In genomic region chr21:37449302-37449937, GRCh38 we compare ENCODE assay signal across 21 cellular contexts.
DNase-seq lines count a peak whose midpoint lies in the region; ATAC-seq and TF ChIP-seq lines count a peak whose summit lies in the region.
"Had no signal": no experiment of that assay in that cellular context is flagged by ENCODE, and none has a peak within 500 bp of the region (broad histone marks: within the 10 kb centered on the region; RNA-seq: fewer than 3 reads in every experiment).

No MANE protein-coding gene starts in this region.

- H3K27me3 Mint-ChIP-seq in activated naive CD4-positive, alpha-beta T cell treated with anti-CD3 and anti-CD28 coated beads, Interleukin-2, amount 50 U/mL, for 24 hours, result no peaks in the 10 kb centered on the region
- H3K27me3 Mint-ChIP-seq in IgD-negative memory B cell (no peaks in the 10 kb centered on the region), chondrocyte (ENCODE audit: low read depth) (no peaks in the 10 kb centered on the region)

- DNase-seq in activated naive CD4-positive, alpha-beta T cell treated with Interleukin-2 at 50 U/mL for 16 hours, result no peak
- no peak for DNase-seq in chondrocyte (ENCODE audit: low spot score)
- DNase-seq in psoas muscle, result no peak
- no peak for DNase-seq in stomach
- DNase-seq: brain microvascular endothelial cell, glutamatergic neuron, mesendoderm, NCI-H187, NCI-H748 treated with DMSO at 0.1 percent for 48 hours, sigmoid colon, T1000, uterus had no signal

- H3K27ac Mint-ChIP-seq in activated naive CD4-positive, alpha-beta T cell treated with anti-CD3 and anti-CD28 coated beads, Interleukin-2, amount 50 U/mL, for 24 hours, result peak overlapping the region; percentile 89
- peak overlapping the region in 2 of 3 donors; percentile 11 to 46 for H3K27ac Mint-ChIP-seq in IgD-negative memory B cell
- H3K27ac Mint-ChIP-seq in chondrocyte (ENCODE audit: unreplicated experiment), result peak overlapping the region; percentile 32

- no peaks in the 10 kb centered on the region for H3K9me3 ChIP-seq in psoas muscle
- no peaks in the 10 kb centered on the region for H3K9me3 ChIP-seq in stomach
- H3K9me3 ChIP-seq: sigmoid colon, suprapubic skin, uterus had no signal

- H3K36me3 ChIP-seq in psoas muscle (ENCODE audit: insufficient read depth in 1 of 2, low read depth in 1 of 2) (no peaks in the 10 kb centered on the region), stomach (no peaks in the 10 kb centered on the region)
- H3K36me3 ChIP-seq: brain microvascular endothelial cell, sigmoid colon, suprapubic skin, uterus had no signal

- H3K9me3 Mint-ChIP-seq in activated naive CD4-positive, alpha-beta T cell treated with anti-CD3 and anti-CD28 coated beads, Interleukin-2, amount 50 U/mL, for 24 hours, result no peaks in the 10 kb centered on the region
- H3K9me3 Mint-ChIP-seq in IgD-negative memory B cell, result no peaks in the 10 kb centered on the region
- no peaks in the 10 kb centered on the region for H3K9me3 Mint-ChIP-seq in chondrocyte (ENCODE audit: low read depth)
- H3K9me3 Mint-ChIP-seq: nephron had no signal

- 56 to 65% (median 59%) methylated on average over 6 of the region's 6 CpGs for WGBS in psoas muscle, 3 donors
- 57 to 68% (median 65%) methylated on average over 6 of the region's 6 CpGs for WGBS in stomach, 5 donors

- no peak for ATAC-seq in psoas muscle
- ATAC-seq in HG03378 (IDR thresholded peaks at IDR 0.05; ENCODE audit: unreplicated experiment), result no peak
- ATAC-seq in HG02642 (IDR thresholded peaks at IDR 0.05; ENCODE audit: poor library complexity, unreplicated experiment), result no peak

- peaks cover 87% of the 10 kb centered on the region for H3K4me1 ChIP-seq in psoas muscle
- H3K4me1 ChIP-seq in stomach, result peaks cover 34 to 92% (median 65%) of the 10 kb centered on the region in 4 donors
- H3K4me1 ChIP-seq: parathyroid adenoma had no signal

- intact Hi-C loops in psoas muscle (cut with DNase I), result no loop called here
- intact Hi-C loops in stomach (cut with DNase I; ENCODE audit: low total_unique reads), result no loop called here

- no peak overlapping the region for H3K4me3 Mint-ChIP-seq in activated naive CD4-positive, alpha-beta T cell treated with anti-CD3 and anti-CD28 coated beads, Interleukin-2, amount 50 U/mL, for 24 hours
- no peak overlapping the region for H3K4me3 Mint-ChIP-seq in IgD-negative memory B cell
- H3K4me3 Mint-ChIP-seq in chondrocyte (ENCODE audit: unreplicated experiment), result no peak overlapping the region
- H3K4me3 Mint-ChIP-seq: nephron had no signal

- TF ChIP-seq CTCF in chondrocyte (IDR thresholded peaks at IDR 0.05), result no peak
- TF ChIP-seq CTCF in psoas muscle (IDR thresholded peaks at IDR 0.05), result no peak
- no peak for TF ChIP-seq CTCF in stomach (IDR thresholded peaks at IDR 0.05)

- H3K27ac ChIP-seq in psoas muscle, result peak overlapping the region; percentile 30
- H3K27ac ChIP-seq in stomach, result peak overlapping the region in 2 of 5 donors; percentile 28 to 30
- H3K27ac ChIP-seq: coronary artery, KMS-11, parathyroid adenoma, sigmoid colon, suprapubic skin, uterus had no signal

- TF ChIP-seq EP300 in stomach (IDR thresholded peaks at IDR 0.05), result no peak

- peaks cover 8% of the 10 kb centered on the region for H3K36me3 Mint-ChIP-seq in activated naive CD4-positive, alpha-beta T cell treated with anti-CD3 and anti-CD28 coated beads, Interleukin-2, amount 50 U/mL, for 24 hours
- peaks cover 1% of the 10 kb centered on the region for H3K36me3 Mint-ChIP-seq in IgD-negative memory B cell
- H3K36me3 Mint-ChIP-seq in chondrocyte (ENCODE audit: low read depth), result peaks cover 1% of the 10 kb centered on the region

- no peak for TF ChIP-seq POLR2A in stomach (IDR thresholded peaks at IDR 0.05)

- H3K27me3 ChIP-seq in psoas muscle (ENCODE audit: insufficient read depth in 3 of 3, low read length in 2 of 3), result no peaks in the 10 kb centered on the region
- H3K27me3 ChIP-seq in stomach, result no peaks in the 10 kb centered on the region
- H3K27me3 ChIP-seq: brain microvascular endothelial cell, sigmoid colon, suprapubic skin, uterus had no signal

- H3K4me1 Mint-ChIP-seq in activated naive CD4-positive, alpha-beta T cell treated with anti-CD3 and anti-CD28 coated beads, Interleukin-2, amount 50 U/mL, for 24 hours, result peaks cover 92% of the 10 kb centered on the region
- peaks cover 30 to 57% (median 44%) of the 10 kb centered on the region in 3 donors for H3K4me1 Mint-ChIP-seq in IgD-negative memory B cell
- H3K4me1 Mint-ChIP-seq in chondrocyte (ENCODE audit: low read depth), result peaks cover 72% of the 10 kb centered on the region

- H3K4me3 ChIP-seq in psoas muscle (no peak overlapping the region), stomach (no peak overlapping the region)
- H3K4me3 ChIP-seq: coronary artery, sigmoid colon, suprapubic skin, uterus had no signal

Comparison
In these comparisons a context has a peak if more than half of its experiments do, and no peak if none do; other contexts are left out.
1. H3K27ac Mint-ChIP-seq: peak in every context shown above with its lines; median percentile 89 in activated naive CD4-positive, alpha-beta T cell treated with anti-CD3 and anti-CD28 coated beads, Interleukin-2, amount 50 U/mL, for 24 hours; 32 in chondrocyte; 28 in IgD-negative memory B cell.